Comparison of ENCODE assay signal across 9 cellular contexts in the genomic region with DNA sequence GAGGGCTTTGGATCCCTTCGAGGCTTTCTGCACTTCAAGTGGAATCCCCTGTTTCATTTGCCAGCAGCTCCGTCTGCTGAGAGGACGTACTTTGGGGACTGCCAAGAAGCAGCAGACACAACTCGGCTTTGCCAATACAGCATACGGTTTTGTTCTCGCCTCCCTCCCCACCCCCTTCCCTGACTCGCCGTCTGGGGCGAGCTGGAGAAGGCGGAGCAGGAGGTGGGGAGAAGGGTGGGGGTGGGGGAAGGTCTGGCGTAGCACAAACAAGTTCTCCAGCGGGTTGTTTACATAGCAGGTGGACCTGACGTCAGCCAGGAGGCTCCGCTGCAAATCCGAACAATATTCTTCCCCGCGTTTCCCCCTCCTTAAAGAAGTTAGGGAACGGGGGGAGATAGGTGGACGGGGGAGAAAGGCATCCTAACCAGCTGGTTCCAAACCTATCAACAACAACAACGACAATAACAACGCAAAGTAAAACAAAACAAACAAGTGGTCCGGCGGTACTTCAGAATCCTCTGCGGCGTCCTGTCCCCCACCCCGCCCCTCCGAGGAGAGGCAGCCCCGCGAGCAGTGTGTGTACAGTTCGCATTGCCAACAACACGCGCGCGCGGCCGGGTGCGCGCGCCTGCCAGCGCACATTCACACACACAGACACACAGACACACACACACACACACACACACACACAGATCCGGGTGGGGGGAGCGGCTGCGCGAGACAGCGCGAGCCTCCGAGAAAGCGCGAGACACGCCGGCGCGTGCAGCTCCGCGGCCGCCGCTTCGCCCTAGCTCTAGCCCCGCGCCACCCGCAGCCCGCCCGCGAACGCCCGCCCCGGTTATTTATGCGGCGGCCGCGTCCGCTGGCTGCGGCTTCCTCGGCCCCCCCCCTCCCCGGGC.
DNase-seq lines count a peak whose midpoint lies in the region; ATAC-seq, FAIRE-seq and TF ChIP-seq lines count a peak whose summit lies in the region.
"Had no signal": no experiment of that assay in that cellular context is flagged by ENCODE, and none has a peak within 500 bp of the region (broad histone marks: within the 10 kb centered on the region; RNA-seq: fewer than 3 reads in every experiment).

No MANE protein-coding gene starts in this region.

- H3K79me1 ChIP-seq in H1 (ENCODE audit: low read depth, low read length) = no peaks in the 10 kb centered on the region

- peaks cover 84% of the 10 kb centered on the region for H3K27me3 Mint-ChIP-seq in T-helper 1 cell treated with Interleukin-12 subunit alpha and Interleukin-12 subunit beta and Interleukin-4 antibody, amounts not matched to agents 30 μg/mL and 1 μg/mL, for 36 hours (ENCODE audit: low read depth)

- peak overlapping the region; percentile 87; the same call in 1 of the 2 replicates for H4K8ac ChIP-seq in H1 (ENCODE audit: extremely low read depth, insufficient read depth, low read length)

- TF ChIP-seq RAD21 in H1 (IDR thresholded peaks at IDR 0.05 in 1 of 2, conservative IDR thresholded peaks at IDR 0.05 in 1 of 2; ENCODE audit: low read depth in 2 of 2, low read length in 2 of 2) = no peak

- H3K36me3 ChIP-seq in H1 (ENCODE audit: control insufficient read depth in 2 of 4, insufficient read depth in 4 of 4, low read length in 3 of 4) (no peaks in the 10 kb centered on the region; a peak in 1 of 8 replicates), lung (ENCODE audit: control insufficient read depth in 2 of 2, insufficient read depth in 2 of 2, low read length in 2 of 2) (no peaks in the 10 kb centered on the region), subcutaneous abdominal adipose tissue (ENCODE audit: control insufficient read depth in 5 of 5, insufficient read depth in 5 of 5, low read length in 5 of 5) (no peaks in the 10 kb centered on the region)

- H3K36me3 Mint-ChIP-seq in T-helper 1 cell treated with Interleukin-12 subunit alpha and Interleukin-12 subunit beta and Interleukin-4 antibody, amounts not matched to agents 30 μg/mL and 1 μg/mL, for 36 hours (ENCODE audit: low read depth) = peaks cover 2% of the 10 kb centered on the region

- peak overlapping the region; percentile 72; the same call in 1 of the 2 replicates for H2BK12ac ChIP-seq in H1 (ENCODE audit: low read depth, low read length)

- H3K9me3 Mint-ChIP-seq in T-helper 1 cell treated with Interleukin-12 subunit alpha and Interleukin-12 subunit beta and Interleukin-4 antibody, amounts not matched to agents 30 μg/mL and 1 μg/mL, for 36 hours = no peaks in the 10 kb centered on the region

- ATAC-seq in GM19395 (IDR thresholded peaks at IDR 0.05; ENCODE audit: unreplicated experiment) = peak; percentile 34
- ATAC-seq in lung (ENCODE audit: insufficient read depth, low FRiP score) = peak; percentile 63
- no peak for ATAC-seq in GM18520 (IDR thresholded peaks at IDR 0.05; ENCODE audit: unreplicated experiment)
- ATAC-seq: K562 had no signal

- peak overlapping the region; percentile 8; the same call in 1 of the 2 replicates for H2BK5ac ChIP-seq in H1 (ENCODE audit: low read depth, low read length)

- POLR2A ChIA-PET in H1 (lab: Charles Lee; ENCODE audit: partially characterized antibody) = interaction anchor here (0.7 kb wide), 1 partner anchor 14 kb away, joined by 4 read pairs; no protein-coding TSS in a partner anchor

- H2AK5ac ChIP-seq in H1 (ENCODE audit: low read depth, low read length) = no peak overlapping the region

- H3K23me2 ChIP-seq in H1 (ENCODE audit: low read depth, low read length) = peaks cover 40% of the 10 kb centered on the region

- H3K4me2 ChIP-seq in H1 (ENCODE audit: insufficient read depth in 1 of 2, low read depth in 2 of 2, low read length in 2 of 2) = peak overlapping the region; percentile 83 to 100

- H3K18ac ChIP-seq in H1 (ENCODE audit: extremely low read depth, low read length) = peak overlapping the region; percentile 83; the same call in 1 of the 2 replicates

- no peak overlapping the region for H3K14ac ChIP-seq in H1 (ENCODE audit: insufficient read length)

- no peak overlapping the region for H2BK15ac ChIP-seq in H1 (ENCODE audit: low read length)

- H3K9ac ChIP-seq in H1 (replicated peaks in 1 of 4; ENCODE audit: extremely low read depth in 1 of 4, low read depth in 3 of 4, low read length in 3 of 4) (peak overlapping the region in 3 of 4 experiments; percentile 43 to 81 (median 50); a peak in 6 of 7 replicates), subcutaneous abdominal adipose tissue (ENCODE audit: low read length in 5 of 5) (peak overlapping the region; percentile 60 to 84 (median 75))

- FAIRE-seq in H1 (lab: Jason Lieb, UNC) = no peak
- FAIRE-seq: K562 had no signal

- TF ChIP-seq EP300 in H1 (IDR thresholded peaks at IDR 0.05; ENCODE audit: borderline replicate concordance in 1 of 2, low read depth in 2 of 2, low read length in 2 of 2) = no peak

- H2BK120ac ChIP-seq in H1 (replicated peaks; ENCODE audit: low read depth, low read length) = no peak overlapping the region

- no peak overlapping the region for H3K4ac ChIP-seq in H1 (replicated peaks; ENCODE audit: insufficient read length, low read depth, low read length)

- no peaks in the 10 kb centered on the region for H4K20me1 ChIP-seq in H1 (replicated peaks in 1 of 2; ENCODE audit: control insufficient read depth in 1 of 2, insufficient read depth in 2 of 2, low read length in 2 of 2)

- H3K79me2 ChIP-seq in H1 (ENCODE audit: control insufficient read depth in 1 of 2, insufficient read depth in 2 of 2, low read length in 2 of 2) = no peaks in the 10 kb centered on the region

- no peak overlapping the region for H3K27ac ChIP-seq in H1 (ENCODE audit: low read depth, low read length)
- peak overlapping the region; percentile 39 to 91 for H3K27ac ChIP-seq in lung (ENCODE audit: low read depth in 1 of 2, low read length in 1 of 2)
- H3K27ac ChIP-seq in subcutaneous abdominal adipose tissue (ENCODE audit: low read depth, low read length) = peak overlapping the region; percentile 96

- TF ChIP-seq CTCF in H1 (IDR thresholded peaks at IDR 0.05; ENCODE audit: control extremely low read depth in 1 of 3, insufficient read depth in 1 of 3, low read depth in 1 of 3, low read length in 3 of 3) (no peak), lung (IDR thresholded peaks at IDR 0.05; ENCODE audit: control extremely low read depth, extremely low read depth) (no peak)

- peak overlapping the region; percentile 85 for H3K4me3 Mint-ChIP-seq in T-helper 1 cell treated with Interleukin-12 subunit alpha and Interleukin-12 subunit beta and Interleukin-4 antibody, amounts not matched to agents 30 μg/mL and 1 μg/mL, for 36 hours

- H4K5ac ChIP-seq in H1 (ENCODE audit: insufficient read length, low read depth, low read length) = no peak overlapping the region

- H3K23ac ChIP-seq in H1 (ENCODE audit: insufficient read length) = no peak overlapping the region

- H3K9me3 ChIP-seq in H1 (ENCODE audit: insufficient read depth in 2 of 2, low read depth in 1 of 2, low read length in 1 of 2) (no peaks in the 10 kb centered on the region), lung (ENCODE audit: control insufficient read depth in 2 of 2, insufficient read depth in 1 of 2, low read length in 1 of 2) (peaks cover 0 to 3% of the 10 kb centered on the region in 2 donors), subcutaneous abdominal adipose tissue (ENCODE audit: control insufficient read depth in 5 of 5, low read length in 5 of 5) (no peaks in the 10 kb centered on the region)

- H3K4me1 ChIP-seq in H1 (replicated peaks in 1 of 4; ENCODE audit: control insufficient read depth in 3 of 4, insufficient read depth in 4 of 4, low read length in 3 of 4) (peaks cover 3 to 12% (median 7%) of the 10 kb centered on the region in 4 experiments), lung (ENCODE audit: control insufficient read depth in 2 of 2, insufficient read depth in 2 of 2, low read length in 2 of 2) (peaks cover 0 to 16% of the 10 kb centered on the region in 2 donors), subcutaneous abdominal adipose tissue (ENCODE audit: control insufficient read depth in 5 of 5, insufficient read depth in 5 of 5, low read length in 5 of 5) (peaks cover 4 to 63% (median 55%) of the 10 kb centered on the region in 5 donors)

- H3K4me1 Mint-ChIP-seq in T-helper 1 cell treated with Interleukin-12 subunit alpha and Interleukin-12 subunit beta and Interleukin-4 antibody, amounts not matched to agents 30 μg/mL and 1 μg/mL, for 36 hours (ENCODE audit: low read depth) = peaks cover 29% of the 10 kb centered on the region

- H3K27ac Mint-ChIP-seq in T-helper 1 cell treated with Interleukin-12 subunit alpha and Interleukin-12 subunit beta and Interleukin-4 antibody, amounts not matched to agents 30 μg/mL and 1 μg/mL, for 36 hours = peak overlapping the region; percentile 41

- no peak overlapping the region for H4K91ac ChIP-seq in H1 (replicated peaks; ENCODE audit: insufficient read length, low read length)

- H3K27me3 ChIP-seq in H1 (replicated peaks in 1 of 4; ENCODE audit: control insufficient read depth in 3 of 4, extremely low read depth in 1 of 4, insufficient read depth in 3 of 4, low read length in 3 of 4) (peaks cover 34 to 71% (median 56%) of the 10 kb centered on the region in 4 experiments), lung (ENCODE audit: control insufficient read depth, insufficient read depth) (peaks cover 8% of the 10 kb centered on the region), subcutaneous abdominal adipose tissue (ENCODE audit: control insufficient read depth in 5 of 5, insufficient read depth in 4 of 5, low read length in 5 of 5) (peaks cover 0 to 38% (median 13%) of the 10 kb centered on the region in 5 donors)

- peak overlapping the region; percentile 97 for H2AFZ ChIP-seq in H1 (ENCODE audit: low read length)

- H3K4me3 ChIP-seq in H1 (ENCODE audit: extremely low read depth in 1 of 4, insufficient read depth in 2 of 4, low read depth in 3 of 4, low read length in 4 of 4) (peak overlapping the region; percentile 62 to 71 (median 69)), lung (peak overlapping the region; percentile 62), subcutaneous abdominal adipose tissue (ENCODE audit: low read depth in 1 of 5, low read length in 5 of 5) (peak overlapping the region; percentile 83 to 97 (median 88))
- H3K4me3 ChIP-seq: K562 had no signal

- peak overlapping the region; percentile 87; the same call in 1 of the 2 replicates for H2BK20ac ChIP-seq in H1 (ENCODE audit: low read length)

- peak in 1 of 2 experiments; percentile 13; a peak in 2 of 3 replicates for TF ChIP-seq POLR2A in H1 (IDR thresholded peaks at IDR 0.05; ENCODE audit: control extremely low read depth in 1 of 2, low read depth in 2 of 2, low read length in 2 of 2)

- DNase-seq in C1 segment of cervical spinal cord (lab: John Stamatoyannopoulos, UW) (peak in 10 of 14 donors; percentile 2 to 81 (median 46)), NCI-H1417 (lab: John Stamatoyannopoulos, UW) (peak; percentile 96 to 99 (median 98)), H1 (ENCODE audit: low read depth in 1 of 2, low spot score in 2 of 2) (peak in 1 of 2 experiments; percentile 74), lung (ENCODE audit: low spot score) (peak; percentile 85)

- CTCF ChIA-PET in H1 (lab: Charles Lee; ENCODE audit: partially characterized antibody) = interaction anchor here (1.1 kb wide), 1 partner anchor 578 kb away, joined by 3 read pairs; no protein-coding TSS in a partner anchor

- no peak overlapping the region for H3K56ac ChIP-seq in H1 (replicated peaks; ENCODE audit: insufficient read length, low read depth, low read length)

- 0% methylated on average over 40 of the region's 75 CpGs; no CpG with 5 or more reads in 1 of the 2 experiments for WGBS in H1 (ENCODE audit: extremely low coverage in 1 of 2, insufficient coverage in 1 of 2, insufficient read length in 1 of 2, insufficient replicate concordance in 2 of 2, low coverage in 1 of 2, low lambda C conversion rate in 2 of 2, missing lambda C conversion rate in 1 of 2), 2 experiments
- 0 to 1% methylated on average over 50 to 75 of the region's 75 CpGs for WGBS in lung, 2 donors
